In the genomic region with DNA sequence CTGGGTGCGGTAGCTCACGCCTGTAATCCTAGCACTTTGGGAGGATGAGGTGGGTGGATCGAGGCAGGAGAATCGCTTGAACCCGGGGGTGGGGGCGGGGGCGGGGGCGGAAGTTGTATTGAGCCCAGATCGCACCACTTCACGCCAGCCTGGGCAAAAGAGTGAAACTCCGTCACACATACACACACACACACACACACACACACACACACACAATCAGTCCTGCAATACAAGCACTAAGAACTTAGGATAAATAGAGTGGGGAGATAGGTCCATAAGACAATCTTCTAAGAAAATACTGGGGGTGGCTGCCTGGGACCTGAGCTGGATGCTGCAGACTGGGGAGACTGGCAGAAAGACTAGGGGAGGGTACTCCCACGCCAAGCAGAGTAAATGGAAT, we compare ENCODE assay signal across 18 cellular contexts. TPM values are rescaled to one million over a fixed set of nuclear protein-coding genes. Genes with fewer than 3 reads are reported as not detected.
DNase-seq lines count a peak whose midpoint lies in the region; ATAC-seq, FAIRE-seq and TF ChIP-seq lines count a peak whose summit lies in the region.
"Had no signal": no experiment of that assay in that cellular context is flagged by ENCODE, and none has a peak within 500 bp of the region (broad histone marks: within the 10 kb centered on the region; RNA-seq: fewer than 3 reads in every experiment).

No MANE protein-coding gene starts in this region.

- H3K4me1 ChIP-seq in Caco-2: peaks cover 59% of the 10 kb centered on the region
- peaks cover 38% of the 10 kb centered on the region for H3K4me1 ChIP-seq in HUES48 (ENCODE audit: control insufficient read depth, insufficient read depth, low read length)
- peaks cover 27 to 39% of the 10 kb centered on the region in 2 donors for H3K4me1 ChIP-seq in neuronal stem cell (ENCODE audit: control insufficient read depth in 2 of 2, insufficient read depth in 1 of 2, low read depth in 1 of 2, low read length in 2 of 2)
- H3K4me1 ChIP-seq: A549 had no signal

- no peak overlapping the region for H2BK15ac ChIP-seq in neuronal stem cell (ENCODE audit: low read length)

- no peak overlapping the region for H3K4me3 Mint-ChIP-seq in Caco-2 (ENCODE audit: unreplicated experiment)
- H3K4me3 Mint-ChIP-seq: CD8-positive, alpha-beta memory T cell had no signal

- intact Hi-C loops in Caco-2 (cut with micrococcal nuclease; ENCODE audit: unreplicated experiment): no loop called here

- H3K14ac ChIP-seq in neuronal stem cell (ENCODE audit: low read length): no peak overlapping the region

- peak overlapping the region; percentile 91 for H3K18ac ChIP-seq in neuronal stem cell (ENCODE audit: low read length)

- H3K27ac Mint-ChIP-seq in Caco-2 (ENCODE audit: unreplicated experiment): peak overlapping the region; percentile 31
- H3K27ac Mint-ChIP-seq: CD8-positive, alpha-beta memory T cell had no signal

- no peaks in the 10 kb centered on the region for H3K79me1 ChIP-seq in neuronal stem cell (ENCODE audit: low read depth, low read length)

- no peaks in the 10 kb centered on the region for H3K36me3 ChIP-seq in Caco-2 (ENCODE audit: control insufficient read depth, insufficient read depth, low read length)
- no peaks in the 10 kb centered on the region for H3K36me3 ChIP-seq in HUES48 (ENCODE audit: control insufficient read depth, insufficient read depth, low read length)
- no peaks in the 10 kb centered on the region for H3K36me3 ChIP-seq in neuronal stem cell (replicated peaks in 1 of 2; ENCODE audit: control insufficient read depth in 2 of 2, insufficient read depth in 2 of 2, low read length in 2 of 2)
- H3K36me3 ChIP-seq: BE2C had no signal

- peaks cover 52% of the 10 kb centered on the region for H3K4me1 Mint-ChIP-seq in Caco-2 (ENCODE audit: low read depth, unreplicated experiment)

- H2AK5ac ChIP-seq in neuronal stem cell (ENCODE audit: low read depth, low read length): no peak overlapping the region

- H3K27me3 Mint-ChIP-seq in Caco-2 (ENCODE audit: insufficient read depth, unreplicated experiment): no peaks in the 10 kb centered on the region

- H3K9me3 ChIP-seq in Caco-2: no peaks in the 10 kb centered on the region
- H3K9me3 ChIP-seq in HUES48 (ENCODE audit: control insufficient read depth, insufficient read depth, low read length): no peaks in the 10 kb centered on the region
- H3K9me3 ChIP-seq in neuronal stem cell (replicated peaks in 1 of 2; ENCODE audit: control insufficient read depth in 2 of 2, insufficient read depth in 1 of 2, low read depth in 1 of 2, low read length in 2 of 2): no peaks in the 10 kb centered on the region
- H3K9me3 ChIP-seq: A549, BE2C had no signal

- no TSS peak for BruUV-seq in Caco-2 (replicated peaks; lab: Mats Ljungman, UMichigan)

- no peak for FAIRE-seq in GM19239 (lab: Jason Lieb, UNC)
- FAIRE-seq: A549, GM12891 had no signal

- no peak overlapping the region for H2BK120ac ChIP-seq in neuronal stem cell (ENCODE audit: low read depth, low read length)

- H3K23ac ChIP-seq in neuronal stem cell (ENCODE audit: low read depth, low read length, poor library complexity): no peak overlapping the region

- no peaks in the 10 kb centered on the region for H3K9me3 Mint-ChIP-seq in Caco-2 (ENCODE audit: unreplicated experiment)
- H3K9me3 Mint-ChIP-seq: CD8-positive, alpha-beta memory T cell had no signal

- peak overlapping the region; percentile 77 for H2BK12ac ChIP-seq in neuronal stem cell (ENCODE audit: low read length)

- H3K36me3 Mint-ChIP-seq in Caco-2 (ENCODE audit: insufficient read depth, unreplicated experiment): peaks cover 7% of the 10 kb centered on the region
- H3K36me3 Mint-ChIP-seq: CD8-positive, alpha-beta memory T cell had no signal

- H3K4me3 ChIP-seq in Caco-2 (ENCODE audit: low read depth, low read length) (no peak overlapping the region), HUES48 (ENCODE audit: low read depth, low read length) (no peak overlapping the region), neuronal stem cell (ENCODE audit: low read length in 2 of 2) (no peak overlapping the region)
- H3K4me3 ChIP-seq: A549 had no signal

- H3K27me3 ChIP-seq in Caco-2 (replicated peaks; ENCODE audit: control insufficient read depth, insufficient read depth, low read length): no peaks in the 10 kb centered on the region
- peaks cover 13% of the 10 kb centered on the region for H3K27me3 ChIP-seq in HUES48 (ENCODE audit: control insufficient read depth, insufficient read depth, low read length)
- no peaks in the 10 kb centered on the region for H3K27me3 ChIP-seq in neuronal stem cell (ENCODE audit: control insufficient read depth in 3 of 3, insufficient read depth in 3 of 3, low read depth in 1 of 3, low read length in 3 of 3)
- H3K27me3 ChIP-seq: BE2C had no signal

- H3K4me2 ChIP-seq in neuronal stem cell (ENCODE audit: insufficient read depth, low read length, poor library complexity, severe bottlenecking): no peak overlapping the region
- H3K4me2 ChIP-seq: A549 had no signal

- no peak overlapping the region for H2BK5ac ChIP-seq in neuronal stem cell (ENCODE audit: low read length)

- WGBS in neuronal stem cell (ENCODE audit: extremely low coverage in 2 of 2, insufficient read length in 2 of 2, insufficient replicate concordance in 1 of 2), 2 donors: no CpG with 5 or more reads among the region's 12 CpGs

- CTCF ChIA-PET in Caco-2 (lab: Charles Lee): interaction anchor here (0.6 kb wide), 1 partner anchor 671 kb away, joined by 3 read pairs; no protein-coding TSS in a partner anchor

- ATAC-seq in HG02623 (IDR thresholded peaks at IDR 0.05; ENCODE audit: unreplicated experiment): no peak
- ATAC-seq: A549 had no signal

- no peak overlapping the region for H3K4ac ChIP-seq in neuronal stem cell (ENCODE audit: low read length)

- no peak overlapping the region for H4K8ac ChIP-seq in neuronal stem cell (ENCODE audit: low read depth, low read length)

- no peak overlapping the region for H4K91ac ChIP-seq in neuronal stem cell (ENCODE audit: low read depth, low read length, poor library complexity)

- no peak for TF ChIP-seq CTCF in Caco-2 (IDR thresholded peaks at IDR 0.05; ENCODE audit: insufficient read depth in 1 of 2, low read depth in 1 of 2, low read length in 1 of 2, severe bottlenecking in 1 of 2, unreplicated experiment in 1 of 2)

- POLR2A ChIA-PET in Caco-2 (lab: Charles Lee): no interaction called here

- no peak for DNase-seq in Caco-2
- peak; percentile 16 for DNase-seq in mesenteric fat pad (ENCODE audit: low spot score)
- no peak for DNase-seq in neuronal stem cell (ENCODE audit: low spot score)
- no peak for DNase-seq in middle frontal gyrus (ENCODE audit: extremely low spot score, low spot score)
- no peak for DNase-seq in GM19239 (ENCODE audit: insufficient read length, low spot score)
- no peak for DNase-seq in globus pallidus (ENCODE audit: low spot score)
- DNase-seq: BE2C; Calu3; CD8-positive, alpha-beta memory T cell; DMS 273 treated with DMSO at 0.1 percent for 48 hours; GOT3; HCEC 1CT; IMR-90; KBM-7 had no signal

- H3K27ac ChIP-seq in HUES48 (ENCODE audit: low read depth, low read length): peak overlapping the region; percentile 42
- peak overlapping the region; percentile 72 for H3K27ac ChIP-seq in neuronal stem cell (replicated peaks; ENCODE audit: low read length)
- H3K27ac ChIP-seq: A549 had no signal

- H2AFZ ChIP-seq in neuronal stem cell (ENCODE audit: low read length): no peak overlapping the region

- H3K9ac ChIP-seq in HUES48 (ENCODE audit: low read depth, low read length) (no peak overlapping the region), neuronal stem cell (ENCODE audit: low read depth, low read length, poor library complexity) (no peak overlapping the region)

RNA-seq across cellular contexts. Expression of a gene that starts 15.0 kb away (rescaled TPM):
- total RNA-seq in Caco-2 (2022) (322 and 339 TPM in 2 replicates), mesenteric fat pad (289 TPM)
- polyA plus RNA-seq in neuronal stem cell (2013, experiment 1 of 2): 93.5 TPM
- polyA plus RNA-seq in neuronal stem cell (2013, experiment 2 of 2): 92.5 TPM
